Comparison of ENCODE assay signal across 14 cellular contexts in the genomic region with DNA sequence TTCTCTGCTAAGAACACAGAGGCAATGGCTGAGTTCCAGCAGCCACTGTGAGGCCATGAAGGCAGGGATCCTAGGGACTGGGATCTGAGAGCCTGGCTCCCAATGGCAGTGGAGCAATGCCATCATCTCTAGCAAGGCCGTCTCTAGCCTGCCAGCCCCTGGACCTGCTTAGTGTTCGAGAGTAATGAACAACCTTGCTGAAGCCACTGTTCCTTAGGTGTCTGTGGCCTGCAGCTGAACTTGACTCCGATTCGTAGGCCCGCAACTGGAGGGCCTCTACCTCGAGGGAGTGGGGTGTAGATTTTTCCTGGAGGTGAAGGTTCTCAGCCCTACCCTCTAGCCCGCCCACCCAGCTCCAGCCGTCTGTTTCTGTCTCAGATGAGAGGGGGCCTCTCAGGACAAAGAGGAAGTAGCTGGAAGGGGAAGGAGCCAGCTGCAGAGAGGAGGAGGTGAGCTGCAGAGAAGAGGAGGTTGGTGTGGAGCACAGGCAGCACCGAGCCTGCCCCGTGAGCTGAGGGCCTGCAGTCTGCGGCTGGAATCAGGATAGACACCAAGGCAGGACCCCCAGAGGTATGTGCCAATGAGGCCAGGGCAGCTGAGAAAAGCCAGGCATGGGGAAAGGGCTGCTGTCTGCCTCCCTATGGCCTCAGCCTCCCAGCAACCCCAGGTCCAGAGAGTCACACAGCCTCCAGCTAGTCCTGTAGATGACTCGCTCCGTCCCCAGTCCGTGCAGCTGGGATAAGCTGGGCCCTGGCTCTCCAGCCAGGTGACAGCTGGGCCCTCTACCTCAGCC. TPM values are rescaled to one million over a fixed set of nuclear protein-coding genes. Genes with fewer than 3 reads are reported as not detected.
DNase-seq lines count a peak whose midpoint lies in the region; ATAC-seq and TF ChIP-seq lines count a peak whose summit lies in the region.
"Had no signal": no experiment of that assay in that cellular context is flagged by ENCODE, and none has a peak within 500 bp of the region (broad histone marks: within the 10 kb centered on the region; RNA-seq: fewer than 3 reads in every experiment).

Gene PLD4, plus strand, starts transcription at position 459 of the 793 bp plus-strand sequence. CDS start 2,262 bp downstream, outside the sequence.

- no peaks in the 10 kb centered on the region for H3K9me2 ChIP-seq in SU-DHL-6 (replicated peaks; ENCODE audit: insufficient read depth, low read length)

- DNase-seq in GM10248 (ENCODE audit: extremely low spot score): peak; percentile 68
- DNase-seq in KG1 (lab: John Stamatoyannopoulos, UW): peak; percentile 38
- peak; percentile 67 for DNase-seq in myocyte (ENCODE audit: low read depth)
- DNase-seq in GF-D8 (lab: John Stamatoyannopoulos, UW): no peak
- DNase-seq in cerebellar cortex (ENCODE audit: low spot score): no peak
- no peak for DNase-seq in sciatic nerve (ENCODE audit: low spot score)
- DNase-seq: foreskin fibroblast; NCI-H82; occipital lobe; stimulated activated naive CD4-positive, alpha-beta T cell had no signal

- H3K9ac ChIP-seq in SU-DHL-6 (ENCODE audit: low read length): no peak within 1 kb of the TSS; the same call in 1 of the 2 replicates

- H3K79me2 ChIP-seq in SU-DHL-6 (ENCODE audit: insufficient read depth, low read length): no peaks in the 10 kb centered on the region

- no peak within 1 kb of the TSS for H2AFZ ChIP-seq in SU-DHL-6 (ENCODE audit: low read depth, low read length, severe bottlenecking)

- no peaks in the 10 kb centered on the region for H3F3A ChIP-seq in SU-DHL-6 (ENCODE audit: insufficient read depth)

- CTCF ChIA-PET in GM10248 (lab: Yijun Ruan, JAX): interaction anchor here (1.1 to 4.0 kb wide), 5 partner anchors 9 to 121 kb away, joined by 3 to 17 read pairs (median 4); no protein-coding TSS in a partner anchor

- no peak within 1 kb of the TSS for H3K27ac ChIP-seq in SU-DHL-6 (ENCODE audit: low read depth, low read length)
- H3K27ac ChIP-seq: C4-2B had no signal

- no peak within 1 kb of the TSS for H3K4me3 ChIP-seq in SU-DHL-6 (ENCODE audit: insufficient read depth, low read length, poor library complexity, severe bottlenecking)

- H4K20me1 ChIP-seq in SU-DHL-6 (ENCODE audit: low read depth, low read length): no peaks in the 10 kb centered on the region

- POLR2A ChIA-PET in GM10248 (lab: Yijun Ruan, JAX): no interaction called here

- no peaks in the 10 kb centered on the region for H3K9me3 ChIP-seq in SU-DHL-6 (ENCODE audit: insufficient read depth, low read length)

- TF ChIP-seq CTCF in GM10248 (IDR thresholded peaks at IDR 0.05; ENCODE audit: control extremely low read depth, extremely low read depth, low read depth, missing control alignments) (no peak), SU-DHL-6 (IDR thresholded peaks at IDR 0.05; ENCODE audit: insufficient read depth, low read length, poor library complexity, severe bottlenecking) (no peak)

- intact Hi-C loops in sciatic nerve (cut with DNase I): no loop called here

- ATAC-seq in HG02840 (IDR thresholded peaks at IDR 0.05; ENCODE audit: low FRiP score, unreplicated experiment) (no peak), sciatic nerve (no peak)

- no peaks in the 10 kb centered on the region for H3K36me3 ChIP-seq in SU-DHL-6 (ENCODE audit: low read length)

- H3K27me3 ChIP-seq in SU-DHL-6 (ENCODE audit: low read length): no peaks in the 10 kb centered on the region

- peak within 1 kb of the TSS; percentile 3 for H3K4me2 ChIP-seq in SU-DHL-6 (ENCODE audit: low read depth, low read length, poor library complexity, severe bottlenecking)

RNA-seq across cellular contexts. Expression of gene PLD4, which starts in this region (rescaled TPM):
- total RNA-seq in myocyte: 0.10 TPM in 1 of 2 replicates, not detected in the other
- polyA plus RNA-seq in myocyte (2012): 0.19 TPM
- 7.0 TPM for total RNA-seq in sciatic nerve
- total RNA-seq: dermis microvascular lymphatic vessel endothelial cell had no signal

Comparison
In these comparisons a context has a peak if more than half of its experiments do, and no peak if none do; other contexts are left out.
1. Peak in DNase-seq in myocyte; RNA of the gene not detected or under 1 TPM.
2. DNase-seq: peak in GM10248 (single experiment) and KG1 (single experiment); none in GF-D8 (single experiment), cerebellar cortex (single experiment) and sciatic nerve (single experiment).